Comparison of ENCODE assay signal across 30 cellular contexts in genomic region chr18:32362484-32362883, GRCh38.
"Had no signal": no experiment of that assay in that cellular context is flagged by ENCODE, and none has a peak within 500 bp of the region (broad histone marks: within the 10 kb centered on the region; RNA-seq: fewer than 3 reads in every experiment).

No MANE protein-coding gene starts in this region.

- ATAC-seq: activated CD4-positive, alpha-beta T cell treated with anti-CD3 and anti-CD28 coated beads for 36 hours; activated CD8-positive, alpha-beta memory T cell treated with anti-CD3 and anti-CD28 coated beads, Interleukin-2, amount 10 ng/mL, durations not matched to agents 7 days and 5 days; activated CD8-positive, alpha-beta T cell treated with anti-CD3 and anti-CD28 coated beads, Interleukin-2, amount 10 ng/mL, durations not matched to agents 7 days and 5 days; body of pancreas; left cardiac atrium; left ventricle myocardium superior; right lobe of liver; stimulated activated effector memory CD8-positive, alpha-beta T cell treated with anti-CD3 and anti-CD28 coated beads, Interleukin-12 subunit alpha, Interleukin-12 subunit beta, amount 100 ng/mL, for 72 hours had no signal

- H3K4me3 Mint-ChIP-seq: activated CD4-positive, alpha-beta T cell treated with anti-CD3 and anti-CD28 coated beads for 36 hours; activated CD8-positive, alpha-beta memory T cell treated with anti-CD3 and anti-CD28 coated beads, Interleukin-2, amount 10 ng/mL, durations not matched to agents 7 days and 5 days; activated CD8-positive, alpha-beta T cell treated with anti-CD3 and anti-CD28 coated beads, Interleukin-2, amount 10 ng/mL, durations not matched to agents 7 days and 5 days; activated naive CD8-positive, alpha-beta T cell; mesothelial cell of epicardium; naive B cell; nephron progenitor cell; stimulated activated effector memory CD8-positive, alpha-beta T cell treated with anti-CD3 and anti-CD28 coated beads, Interleukin-12 subunit alpha, Interleukin-12 subunit beta, amount 100 ng/mL, for 72 hours; stimulated activated naive CD8-positive, alpha-beta T cell treated with anti-CD3 and anti-CD28 coated beads, Interleukin-15, Interleukin-2, amounts not matched to agents 100 ng/mL and 50 ng/mL, for 24 hours; type B pancreatic cell had no signal

- H3K27me3 ChIP-seq: body of pancreas, dorsolateral prefrontal cortex, neutrophil, right lobe of liver, vagina had no signal

- H3K9me3 Mint-ChIP-seq: activated T-helper 2 cell treated with anti-CD3 and anti-CD28 coated beads, Interferon-gamma antibody, Interleukin-2, Interleukin-4, amounts not matched to agents 10 μg/mL and 5 μg/mL and 100 μg/mL, durations not matched to agents 14 hours and 24 hours and 36 hours; mesothelial cell of epicardium; naive B cell; nephron progenitor cell; stimulated activated effector memory CD8-positive, alpha-beta T cell treated with anti-CD3 and anti-CD28 coated beads, Interleukin-12 subunit alpha, Interleukin-12 subunit beta, amount 100 ng/mL, for 72 hours; stimulated activated naive CD8-positive, alpha-beta T cell treated with anti-CD3 and anti-CD28 coated beads, Interleukin-15, Interleukin-2, amounts not matched to agents 100 ng/mL and 50 ng/mL, for 24 hours; type B pancreatic cell had no signal

- DNase-seq: activated CD4-positive, alpha-beta T cell treated with anti-CD3 and anti-CD28 coated beads for 36 hours; activated CD4-positive, CD25-positive, alpha-beta regulatory T cell; activated CD8-positive, alpha-beta memory T cell treated with anti-CD3 and anti-CD28 coated beads, Interleukin-2, amount 10 ng/mL, durations not matched to agents 7 days and 5 days; activated CD8-positive, alpha-beta T cell treated with anti-CD3 and anti-CD28 coated beads, Interleukin-2, amount 10 ng/mL, durations not matched to agents 7 days and 5 days; activated naive CD4-positive, alpha-beta T cell; activated T-cell treated with anti-CD3 and anti-CD28 coated beads, Interleukin-2, amount 50 U/mL, for 48 hours; aorta; body of pancreas; dorsolateral prefrontal cortex; effector memory CD4-positive, alpha-beta T cell; erythroblast; foreskin melanocyte; left cardiac atrium; left ventricle myocardium superior; naive B cell; nephron progenitor cell; right lobe of liver; stimulated activated CD4-positive, alpha-beta T cell treated with anti-CD3 and anti-CD28 coated beads, Interleukin-12 subunit alpha, Interleukin-12 subunit beta, amount 100 ng/mL, for 4 hours; stimulated activated CD4-positive, alpha-beta T cell treated with anti-CD3 and anti-CD28 coated beads, Interleukin-4, amount 100 ng/mL, for 1 hour had no signal

- H3K4me3 ChIP-seq: body of pancreas, coronary artery, dorsolateral prefrontal cortex, right lobe of liver, skin epidermis, vagina had no signal

- H3K27me3 Mint-ChIP-seq: type B pancreatic cell had no signal

- FAIRE-seq: keratinocyte had no signal

- H3K36me3 Mint-ChIP-seq: activated CD8-positive, alpha-beta memory T cell treated with anti-CD3 and anti-CD28 coated beads, Interleukin-2, amount 10 ng/mL, durations not matched to agents 7 days and 5 days; activated naive CD8-positive, alpha-beta T cell; mesothelial cell of epicardium; naive B cell; stimulated activated effector memory CD8-positive, alpha-beta T cell treated with anti-CD3 and anti-CD28 coated beads, Interleukin-12 subunit alpha, Interleukin-12 subunit beta, amount 100 ng/mL, for 72 hours; type B pancreatic cell had no signal

- H3K27ac Mint-ChIP-seq: activated CD4-positive, alpha-beta T cell treated with anti-CD3 and anti-CD28 coated beads for 36 hours; activated CD8-positive, alpha-beta memory T cell treated with anti-CD3 and anti-CD28 coated beads, Interleukin-2, amount 10 ng/mL, durations not matched to agents 7 days and 5 days; activated CD8-positive, alpha-beta T cell treated with anti-CD3 and anti-CD28 coated beads, Interleukin-2, amount 10 ng/mL, durations not matched to agents 7 days and 5 days; activated naive CD8-positive, alpha-beta T cell; activated T-helper 2 cell treated with anti-CD3 and anti-CD28 coated beads, Interferon-gamma antibody, Interleukin-2, Interleukin-4, amounts not matched to agents 10 μg/mL and 5 μg/mL and 100 μg/mL, durations not matched to agents 14 hours and 24 hours and 36 hours; mesothelial cell of epicardium; naive B cell; nephron progenitor cell; stimulated activated effector memory CD8-positive, alpha-beta T cell treated with anti-CD3 and anti-CD28 coated beads, Interleukin-12 subunit alpha, Interleukin-12 subunit beta, amount 100 ng/mL, for 72 hours; stimulated activated naive CD8-positive, alpha-beta T cell treated with anti-CD3 and anti-CD28 coated beads, Interleukin-15, Interleukin-2, amounts not matched to agents 100 ng/mL and 50 ng/mL, for 24 hours; type B pancreatic cell had no signal

- H3K36me3 ChIP-seq: neutrophil, right lobe of liver, vagina had no signal

- H3K27ac ChIP-seq: coronary artery, dorsolateral prefrontal cortex, neutrophil, right lobe of liver, vagina had no signal

- H3K4me1 Mint-ChIP-seq: activated CD4-positive, alpha-beta T cell treated with anti-CD3 and anti-CD28 coated beads for 36 hours; activated CD8-positive, alpha-beta memory T cell treated with anti-CD3 and anti-CD28 coated beads, Interleukin-2, amount 10 ng/mL, durations not matched to agents 7 days and 5 days; naive B cell; nephron progenitor cell; stimulated activated effector memory CD8-positive, alpha-beta T cell treated with anti-CD3 and anti-CD28 coated beads, Interleukin-12 subunit alpha, Interleukin-12 subunit beta, amount 100 ng/mL, for 72 hours had no signal
